In the genomic region with DNA sequence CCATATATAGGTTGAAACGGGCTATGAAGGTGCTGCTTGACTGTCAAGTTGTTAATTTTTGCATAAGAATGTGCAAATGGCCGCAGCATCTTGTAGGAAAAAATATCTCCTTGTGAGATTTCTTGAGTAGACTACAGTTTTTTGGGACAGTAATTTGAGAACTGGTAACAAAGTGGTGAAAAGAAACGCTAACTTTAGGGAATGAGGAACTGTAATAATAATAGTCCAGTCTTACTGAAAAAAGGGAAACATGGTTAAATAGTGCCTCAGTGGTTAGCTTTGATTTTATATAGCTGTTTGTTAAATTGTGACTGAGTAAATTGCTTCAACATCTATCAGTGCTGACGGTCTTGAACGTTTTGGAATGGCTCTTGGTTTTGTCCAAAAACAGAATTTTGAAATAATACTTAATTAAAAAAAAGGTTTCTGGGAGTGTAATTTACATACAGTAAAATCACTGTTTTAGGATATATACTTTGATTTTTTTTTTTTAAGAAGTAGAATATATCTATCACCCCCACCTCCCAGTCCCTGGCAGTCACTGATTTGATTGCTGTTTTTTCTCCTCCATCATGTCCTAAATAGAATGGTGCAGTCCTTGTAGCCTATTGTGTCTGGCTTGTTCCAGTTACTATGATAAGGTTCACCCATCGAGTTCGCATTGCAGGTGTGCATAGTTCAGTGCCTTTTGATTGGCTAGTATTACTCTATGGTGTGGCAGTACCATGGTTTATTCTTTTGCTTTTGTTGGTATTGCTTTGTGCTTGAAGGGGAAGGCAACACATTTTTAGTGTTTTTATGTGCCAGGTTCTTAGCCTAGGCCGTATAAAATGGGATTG, we compare ENCODE assay signal across 1 cellular context.
TF ChIP-seq lines count a peak whose summit lies in the region.

No MANE protein-coding gene starts in this region.

TF ChIP-seq in IMR-90, 13 proteins besides CTCF, POLR2A, EP300 and RAD21 (continued from another document):
- TF ChIP-seq, protein P1, sequence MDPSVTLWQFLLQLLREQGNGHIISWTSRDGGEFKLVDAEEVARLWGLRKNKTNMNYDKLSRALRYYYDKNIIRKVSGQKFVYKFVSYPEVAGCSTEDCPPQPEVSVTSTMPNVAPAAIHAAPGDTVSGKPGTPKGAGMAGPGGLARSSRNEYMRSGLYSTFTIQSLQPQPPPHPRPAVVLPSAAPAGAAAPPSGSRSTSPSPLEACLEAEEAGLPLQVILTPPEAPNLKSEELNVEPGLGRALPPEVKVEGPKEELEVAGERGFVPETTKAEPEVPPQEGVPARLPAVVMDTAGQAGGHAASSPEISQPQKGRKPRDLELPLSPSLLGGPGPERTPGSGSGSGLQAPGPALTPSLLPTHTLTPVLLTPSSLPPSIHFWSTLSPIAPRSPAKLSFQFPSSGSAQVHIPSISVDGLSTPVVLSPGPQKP (IDR thresholded peaks at IDR 0.05; ENCODE audit: borderline replicate concordance, low read depth, low read length), result no peak
- TF ChIP-seq MAFK (IDR thresholded peaks at IDR 0.05; ENCODE audit: low read depth, low read length) (no peak), FOS (IDR thresholded peaks at IDR 0.05; ENCODE audit: low read depth, low read length) (no peak), RCOR1 (IDR thresholded peaks at IDR 0.05; ENCODE audit: insufficient replicate concordance, low read length) (no peak), RFX5 (IDR thresholded peaks at IDR 0.05; ENCODE audit: low read depth, low read length) (no peak)
